8 cellular contexts compared by ENCODE assay signal in the genomic region with DNA sequence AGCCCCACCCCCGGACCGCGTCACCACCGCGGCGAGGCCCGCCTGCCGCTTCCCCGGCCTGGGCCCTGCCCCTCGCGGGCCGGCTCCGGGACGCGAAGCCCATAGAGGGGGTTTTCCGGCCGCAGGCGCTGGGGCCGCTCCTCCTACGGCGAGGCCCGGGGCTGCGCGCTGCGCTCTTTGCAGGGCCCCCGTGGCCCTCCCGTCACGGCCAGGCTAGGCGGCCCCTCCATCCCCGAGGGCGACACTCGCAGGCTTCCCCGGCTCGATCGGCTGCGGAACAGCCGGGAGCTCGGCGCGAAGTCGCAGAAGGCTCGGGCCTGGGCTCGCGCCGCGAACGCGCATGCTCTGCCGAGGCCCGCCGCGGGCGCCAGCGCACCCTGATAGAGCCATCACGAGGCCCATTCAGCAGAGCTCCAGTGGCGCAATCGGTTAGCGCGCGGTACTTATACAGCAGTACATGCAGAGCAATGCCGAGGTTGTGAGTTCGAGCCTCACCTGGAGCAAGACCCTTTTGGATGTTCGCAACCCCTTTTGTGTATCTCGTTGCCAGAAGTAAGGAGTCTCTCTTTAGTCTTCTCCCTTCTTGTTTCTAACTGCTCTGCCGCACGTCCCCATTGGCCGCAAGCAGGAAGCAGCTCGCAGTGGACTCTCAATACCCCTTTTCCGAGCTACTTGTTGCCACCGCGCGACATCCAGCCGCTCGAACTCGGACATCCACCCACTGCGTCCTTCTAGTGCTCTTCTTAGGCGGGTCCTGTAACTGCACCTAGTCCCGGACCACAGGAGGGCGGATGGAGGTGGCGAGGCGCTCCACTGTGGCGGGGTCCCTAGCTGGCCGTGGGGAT. TPM values are rescaled to one million over a fixed set of nuclear protein-coding genes. Genes with fewer than 3 reads are reported as not detected.
A peak's percentile ranks its signal among the peaks of the same experiment; 100 is the strongest.
DNase-seq lines count a peak whose midpoint lies in the region; TF ChIP-seq lines count a peak whose summit lies in the region.

No MANE protein-coding gene starts in this region.

- H3K36me3 Mint-ChIP-seq in activated T-helper 2 cell treated with anti-CD3 and anti-CD28 coated beads, Interferon-gamma antibody, Interleukin-2, Interleukin-4, amounts not matched to agents 10 μg/mL and 5 μg/mL and 100 μg/mL, durations not matched to agents 14 hours and 24 hours and 36 hours (ENCODE audit: low read depth) = peaks cover 6% of the 10 kb centered on the region
- H3K36me3 Mint-ChIP-seq in nephron progenitor cell (ENCODE audit: low read depth) = peaks cover 18% of the 10 kb centered on the region
- H3K36me3 Mint-ChIP-seq in stimulated activated naive CD8-positive, alpha-beta T cell treated with anti-CD3 and anti-CD28 coated beads, Interleukin-15, Interleukin-2, amounts not matched to agents 100 ng/mL and 50 ng/mL, for 24 hours (ENCODE audit: low read depth) = no peaks in the 10 kb centered on the region

- H3K9me3 Mint-ChIP-seq in activated T-helper 2 cell treated with anti-CD3 and anti-CD28 coated beads, Interferon-gamma antibody, Interleukin-2, Interleukin-4, amounts not matched to agents 10 μg/mL and 5 μg/mL and 100 μg/mL, durations not matched to agents 14 hours and 24 hours and 36 hours = no peaks in the 10 kb centered on the region
- H3K9me3 Mint-ChIP-seq in nephron progenitor cell = peaks cover 26% of the 10 kb centered on the region
- no peaks in the 10 kb centered on the region for H3K9me3 Mint-ChIP-seq in stimulated activated naive CD8-positive, alpha-beta T cell treated with anti-CD3 and anti-CD28 coated beads, Interleukin-15, Interleukin-2, amounts not matched to agents 100 ng/mL and 50 ng/mL, for 24 hours

- peaks cover 21% of the 10 kb centered on the region for H3K4me1 Mint-ChIP-seq in activated T-helper 2 cell treated with anti-CD3 and anti-CD28 coated beads, Interferon-gamma antibody, Interleukin-2, Interleukin-4, amounts not matched to agents 10 μg/mL and 5 μg/mL and 100 μg/mL, durations not matched to agents 14 hours and 24 hours and 36 hours (ENCODE audit: low read depth)
- H3K4me1 Mint-ChIP-seq in nephron progenitor cell = peaks cover 26% of the 10 kb centered on the region
- peaks cover 19% of the 10 kb centered on the region for H3K4me1 Mint-ChIP-seq in stimulated activated naive CD8-positive, alpha-beta T cell treated with anti-CD3 and anti-CD28 coated beads, Interleukin-15, Interleukin-2, amounts not matched to agents 100 ng/mL and 50 ng/mL, for 24 hours (ENCODE audit: low read depth)

- peak overlapping the region; percentile 95 for H3K4me3 Mint-ChIP-seq in activated T-helper 2 cell treated with anti-CD3 and anti-CD28 coated beads, Interferon-gamma antibody, Interleukin-2, Interleukin-4, amounts not matched to agents 10 μg/mL and 5 μg/mL and 100 μg/mL, durations not matched to agents 14 hours and 24 hours and 36 hours (ENCODE audit: low read depth)
- peak overlapping the region; percentile 88 for H3K4me3 Mint-ChIP-seq in nephron progenitor cell
- H3K4me3 Mint-ChIP-seq in stimulated activated naive CD8-positive, alpha-beta T cell treated with anti-CD3 and anti-CD28 coated beads, Interleukin-15, Interleukin-2, amounts not matched to agents 100 ng/mL and 50 ng/mL, for 24 hours = peak overlapping the region; percentile 95

- DNase-seq in EL = peak; percentile 95
- peak; percentile 92 for DNase-seq in GOT3 (lab: John Stamatoyannopoulos, UW)
- DNase-seq in LHCN-M2 (ENCODE audit: low read depth) = peak; percentile 94
- peak; percentile 93 for DNase-seq in RPMI7951 (ENCODE audit: low read depth)
- peak; percentile 94 for DNase-seq in activated T-helper 2 cell treated with anti-CD3 and anti-CD28 coated beads, Interferon-gamma antibody, Interleukin-2, Interleukin-4, amounts not matched to agents 10 μg/mL and 5 μg/mL and 100 μg/mL, durations not matched to agents 14 hours and 24 hours and 36 hours (ENCODE audit: low spot score)
- DNase-seq in fibroblast of peridontal ligament (ENCODE audit: extremely low read depth) = peak; percentile 97
- DNase-seq in nephron progenitor cell = peak; percentile 94

- TF ChIP-seq CTCF in nephron progenitor cell (IDR thresholded peaks at IDR 0.05) = no peak

- H3K27ac Mint-ChIP-seq in activated T-helper 2 cell treated with anti-CD3 and anti-CD28 coated beads, Interferon-gamma antibody, Interleukin-2, Interleukin-4, amounts not matched to agents 10 μg/mL and 5 μg/mL and 100 μg/mL, durations not matched to agents 14 hours and 24 hours and 36 hours = peak overlapping the region; percentile 100
- peak overlapping the region; percentile 73 for H3K27ac Mint-ChIP-seq in nephron progenitor cell
- H3K27ac Mint-ChIP-seq in stimulated activated naive CD8-positive, alpha-beta T cell treated with anti-CD3 and anti-CD28 coated beads, Interleukin-15, Interleukin-2, amounts not matched to agents 100 ng/mL and 50 ng/mL, for 24 hours = peak overlapping the region; percentile 99

- H3K27me3 Mint-ChIP-seq in activated T-helper 2 cell treated with anti-CD3 and anti-CD28 coated beads, Interferon-gamma antibody, Interleukin-2, Interleukin-4, amounts not matched to agents 10 μg/mL and 5 μg/mL and 100 μg/mL, durations not matched to agents 14 hours and 24 hours and 36 hours (ENCODE audit: low read depth) = no peaks in the 10 kb centered on the region
- H3K27me3 Mint-ChIP-seq in nephron progenitor cell (ENCODE audit: low read depth, poor library complexity) = no peaks in the 10 kb centered on the region
- peaks cover 3% of the 10 kb centered on the region for H3K27me3 Mint-ChIP-seq in stimulated activated naive CD8-positive, alpha-beta T cell treated with anti-CD3 and anti-CD28 coated beads, Interleukin-15, Interleukin-2, amounts not matched to agents 100 ng/mL and 50 ng/mL, for 24 hours

- intact Hi-C loops in activated T-helper 2 cell treated with anti-CD3 and anti-CD28 coated beads, Interferon-gamma antibody, Interleukin-2, Interleukin-4, amounts not matched to agents 10 μg/mL and 5 μg/mL and 100 μg/mL, durations not matched to agents 14 hours and 24 hours and 36 hours (cut with micrococcal nuclease) = loop anchor here (1.0 to 10.0 kb wide), 6 partner anchors 16 to 1552 kb away; partner anchors contain the start of genes CAMKMT, COX7A2L, PREPL and ZFP36L2

RNA-seq across cellular contexts. Expression of gene HAAO, which starts 18.0 kb away (rescaled TPM):
- not detected in 2 replicates for total RNA-seq in LHCN-M2 (2014; rRNA removed)
- polyA plus RNA-seq in LHCN-M2 (2012) = not detected
- not detected in 2 replicates for total RNA-seq in RPMI7951 (2014; rRNA removed; shearing (Covaris generic))
- 5.1 and 5.8 TPM in 2 replicates for total RNA-seq in activated T-helper 2 cell treated with anti-CD3 and anti-CD28 coated beads, Interferon-gamma antibody, Interleukin-2, Interleukin-4, amounts not matched to agents 10 μg/mL and 5 μg/mL and 100 μg/mL, durations not matched to agents 14 hours and 24 hours and 36 hours

RNA-seq across cellular contexts. Expression of gene OXER1, which starts 46.4 kb away (rescaled TPM):
- total RNA-seq in LHCN-M2 (2014; rRNA removed) = 0.13 and 0.52 TPM in 2 replicates
- 0.13 TPM for polyA plus RNA-seq in LHCN-M2 (2012)
- total RNA-seq in RPMI7951 (2014; rRNA removed; shearing (Covaris generic)) = not detected in 2 replicates
- 1.1 and 1.3 TPM in 2 replicates for total RNA-seq in activated T-helper 2 cell treated with anti-CD3 and anti-CD28 coated beads, Interferon-gamma antibody, Interleukin-2, Interleukin-4, amounts not matched to agents 10 μg/mL and 5 μg/mL and 100 μg/mL, durations not matched to agents 14 hours and 24 hours and 36 hours

Comparison
In these comparisons a context has a peak if more than half of its experiments do, and no peak if none do; other contexts are left out.
1. Peak in every context shown above with its lines: DNase-seq.